In the genomic region with DNA sequence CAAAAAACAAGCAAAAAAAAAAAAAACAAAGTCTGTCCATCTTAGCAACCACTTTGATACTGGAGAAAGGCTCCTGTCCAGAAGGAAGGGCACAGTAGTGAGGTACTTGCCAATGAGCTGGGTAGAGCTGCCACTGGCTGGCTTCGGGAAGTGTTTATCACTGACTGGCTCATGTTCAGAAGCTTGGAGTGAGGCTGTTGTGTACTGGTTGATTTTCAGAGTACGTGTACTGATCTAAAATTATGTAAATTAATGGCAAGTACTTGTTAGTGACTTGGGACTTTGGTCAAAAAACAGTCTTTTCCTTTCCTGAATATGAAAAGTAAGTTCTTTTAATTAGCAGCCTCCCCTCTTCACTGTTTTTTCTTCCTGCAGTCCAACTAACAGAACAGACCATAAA, we compare ENCODE assay signal across 1 cellular context.
TF ChIP-seq lines count a peak whose summit lies in the region.

No MANE protein-coding gene starts in this region.

TF ChIP-seq in HepG2, 621 proteins besides CTCF, POLR2A, EP300 and RAD21:
- TF ChIP-seq ZFP36 (IDR thresholded peaks at IDR 0.05; ENCODE audit: borderline replicate concordance, low read depth, low read length, partially characterized antibody) (no peak), ZNF746 (CRISPR knock-in tag; IDR thresholded peaks at IDR 0.05) (no peak), XRCC5 (optimal IDR thresholded peaks at IDR 0.05; ENCODE audit: low read length) (no peak), MED1 (CRISPR knock-in tag; IDR thresholded peaks at IDR 0.05) (no peak), TCF7L2 (IDR thresholded peaks at IDR 0.05; ENCODE audit: low read depth, low read length) (no peak), ZNF296 (CRISPR knock-in tag; conservative IDR thresholded peaks at IDR 0.05) (no peak), ZFP36L1 (CRISPR knock-in tag; IDR thresholded peaks at IDR 0.05) (no peak), PRPF4 (IDR thresholded peaks at IDR 0.05; ENCODE audit: low read depth, low read length, poor library complexity, severe bottlenecking) (no peak), ELF3 (CRISPR knock-in tag; IDR thresholded peaks at IDR 0.05) (no peak), ZNF577 (CRISPR knock-in tag; IDR thresholded peaks at IDR 0.05; ENCODE audit: borderline replicate concordance, low read depth) (no peak), PAX8 (CRISPR knock-in tag; IDR thresholded peaks at IDR 0.05; ENCODE audit: borderline replicate concordance) (no peak)
- TF ChIP-seq, protein P1, sequence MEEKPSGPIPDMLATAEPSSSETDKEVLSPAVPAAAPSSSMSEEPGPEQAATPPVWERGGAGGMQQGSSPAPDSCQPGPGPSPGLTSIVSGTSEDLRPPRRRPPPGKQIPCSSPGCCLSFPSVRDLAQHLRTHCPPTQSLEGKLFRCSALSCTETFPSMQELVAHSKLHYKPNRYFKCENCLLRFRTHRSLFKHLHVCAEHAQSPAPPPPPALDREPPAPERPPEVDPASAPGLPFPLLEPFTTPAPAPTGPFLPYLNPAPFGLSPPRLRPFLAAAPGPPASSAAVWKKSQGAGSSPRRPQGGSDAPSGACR (CRISPR knock-in tag; IDR thresholded peaks at IDR 0.05): no peak
- TF ChIP-seq, protein P2, sequence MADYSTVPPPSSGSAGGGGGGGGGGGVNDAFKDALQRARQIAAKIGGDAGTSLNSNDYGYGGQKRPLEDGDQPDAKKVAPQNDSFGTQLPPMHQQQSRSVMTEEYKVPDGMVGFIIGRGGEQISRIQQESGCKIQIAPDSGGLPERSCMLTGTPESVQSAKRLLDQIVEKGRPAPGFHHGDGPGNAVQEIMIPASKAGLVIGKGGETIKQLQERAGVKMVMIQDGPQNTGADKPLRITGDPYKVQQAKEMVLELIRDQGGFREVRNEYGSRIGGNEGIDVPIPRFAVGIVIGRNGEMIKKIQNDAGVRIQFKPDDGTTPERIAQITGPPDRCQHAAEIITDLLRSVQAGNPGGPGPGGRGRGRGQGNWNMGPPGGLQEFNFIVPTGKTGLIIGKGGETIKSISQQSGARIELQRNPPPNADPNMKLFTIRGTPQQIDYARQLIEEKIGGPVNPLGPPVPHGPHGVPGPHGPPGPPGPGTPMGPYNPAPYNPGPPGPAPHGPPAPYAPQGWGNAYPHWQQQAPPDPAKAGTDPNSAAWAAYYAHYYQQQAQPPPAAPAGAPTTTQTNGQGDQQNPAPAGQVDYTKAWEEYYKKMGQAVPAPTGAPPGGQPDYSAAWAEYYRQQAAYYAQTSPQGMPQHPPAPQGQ (CRISPR knock-in tag; IDR thresholded peaks at IDR 0.05; ENCODE audit: borderline replicate concordance): no peak
- TF ChIP-seq, protein P3, sequence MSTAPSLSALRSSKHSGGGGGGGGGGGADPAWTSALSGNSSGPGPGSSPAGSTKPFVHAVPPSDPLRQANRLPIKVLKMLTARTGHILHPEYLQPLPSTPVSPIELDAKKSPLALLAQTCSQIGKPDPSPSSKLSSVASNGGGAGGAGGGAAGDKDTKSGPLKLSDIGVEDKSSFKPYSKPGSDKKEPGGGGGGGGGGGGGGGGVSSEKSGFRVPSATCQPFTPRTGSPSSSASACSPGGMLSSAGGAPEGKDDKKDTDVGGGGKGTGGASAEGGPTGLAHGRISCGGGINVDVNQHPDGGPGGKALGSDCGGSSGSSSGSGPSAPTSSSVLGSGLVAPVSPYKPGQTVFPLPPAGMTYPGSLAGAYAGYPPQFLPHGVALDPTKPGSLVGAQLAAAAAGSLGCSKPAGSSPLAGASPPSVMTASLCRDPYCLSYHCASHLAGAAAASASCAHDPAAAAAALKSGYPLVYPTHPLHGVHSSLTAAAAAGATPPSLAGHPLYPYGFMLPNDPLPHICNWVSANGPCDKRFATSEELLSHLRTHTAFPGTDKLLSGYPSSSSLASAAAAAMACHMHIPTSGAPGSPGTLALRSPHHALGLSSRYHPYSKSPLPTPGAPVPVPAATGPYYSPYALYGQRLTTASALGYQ (CRISPR knock-in tag; IDR thresholded peaks at IDR 0.05): no peak
- TF ChIP-seq, protein P4, sequence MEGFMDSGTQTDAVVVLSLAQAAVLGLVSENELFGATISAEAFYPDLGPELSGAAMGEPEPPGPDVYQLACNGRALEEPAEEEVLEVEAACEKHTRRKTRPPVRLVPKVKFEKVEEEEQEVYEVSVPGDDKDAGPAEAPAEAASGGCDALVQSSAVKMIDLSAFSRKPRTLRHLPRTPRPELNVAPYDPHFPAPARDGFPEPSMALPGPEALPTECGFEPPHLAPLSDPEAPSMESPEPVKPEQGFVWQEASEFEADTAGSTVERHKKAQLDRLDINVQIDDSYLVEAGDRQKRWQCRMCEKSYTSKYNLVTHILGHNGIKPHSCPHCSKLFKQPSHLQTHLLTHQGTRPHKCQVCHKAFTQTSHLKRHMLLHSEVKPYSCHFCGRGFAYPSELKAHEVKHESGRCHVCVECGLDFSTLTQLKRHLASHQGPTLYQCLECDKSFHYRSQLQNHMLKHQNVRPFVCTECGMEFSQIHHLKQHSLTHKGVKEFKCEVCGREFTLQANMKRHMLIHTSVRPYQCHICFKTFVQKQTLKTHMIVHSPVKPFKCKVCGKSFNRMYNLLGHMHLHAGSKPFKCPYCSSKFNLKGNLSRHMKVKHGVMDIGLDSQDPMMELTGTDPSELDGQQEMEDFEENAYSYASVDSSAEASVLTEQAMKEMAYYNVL (CRISPR knock-in tag; IDR thresholded peaks at IDR 0.05; ENCODE audit: borderline replicate concordance): no peak
- TF ChIP-seq, protein P5, sequence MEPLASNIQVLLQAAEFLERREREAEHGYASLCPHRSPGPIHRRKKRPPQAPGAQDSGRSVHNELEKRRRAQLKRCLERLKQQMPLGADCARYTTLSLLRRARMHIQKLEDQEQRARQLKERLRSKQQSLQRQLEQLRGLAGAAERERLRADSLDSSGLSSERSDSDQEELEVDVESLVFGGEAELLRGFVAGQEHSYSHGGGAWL (CRISPR knock-in tag; IDR thresholded peaks at IDR 0.05): no peak
